16 cellular contexts compared by ENCODE assay signal in the genomic region with DNA sequence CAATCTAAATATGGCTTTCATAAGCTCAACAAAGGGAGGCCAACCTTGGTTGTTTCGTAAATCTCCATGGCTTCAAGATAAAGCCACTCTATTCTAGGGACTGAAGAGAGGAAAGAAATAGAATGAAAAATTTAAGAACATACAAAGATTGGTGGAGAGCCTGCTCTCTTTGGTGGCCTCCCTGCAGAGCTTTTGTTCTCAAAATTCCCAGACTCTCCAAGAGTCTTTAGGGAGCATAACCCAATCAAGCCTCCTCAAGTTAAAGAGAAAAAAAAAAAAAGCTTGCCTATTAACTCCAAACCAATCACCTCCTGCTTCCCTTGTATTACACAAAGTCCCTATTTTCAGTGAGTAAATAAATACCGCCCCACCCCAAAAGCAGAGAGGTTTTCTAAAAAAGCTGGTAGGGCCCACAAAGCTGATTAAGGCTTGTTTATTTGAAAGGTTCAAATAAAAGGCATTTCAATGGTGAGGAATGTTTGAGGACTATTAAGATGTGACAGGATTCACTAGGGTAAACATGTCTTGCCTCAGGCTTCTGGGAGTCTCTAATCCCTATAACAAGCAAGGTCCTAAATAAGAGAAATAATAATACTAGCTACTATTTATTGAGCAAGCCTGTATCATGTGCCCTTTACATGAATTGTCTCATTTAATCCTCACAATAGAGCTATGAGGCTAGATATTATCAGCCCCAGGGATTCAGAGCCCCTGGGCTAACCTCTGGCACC.
"Had no signal": no experiment of that assay in that cellular context is flagged by ENCODE, and none has a peak within 500 bp of the region (broad histone marks: within the 10 kb centered on the region; RNA-seq: fewer than 3 reads in every experiment).

No MANE protein-coding gene starts in this region.

- DNase-seq: activated CD4-positive, alpha-beta memory T cell treated with anti-CD3 and anti-CD28 coated beads for 36 hours; activated CD4-positive, alpha-beta T cell treated with anti-CD3 and anti-CD28 coated beads for 1 hour; activated gamma-delta T cell; activated T-cell treated with anti-CD3 and anti-CD28 coated beads, Interleukin-2, amount 50 U/mL, for 48 hours; amygdala; dermis blood vessel endothelial cell; hippocampal formation; left colon; mammary epithelial cell; ovary; stimulated activated CD4-positive, alpha-beta T cell treated with anti-CD3 and anti-CD28 coated beads, Interleukin-12 subunit alpha, Interleukin-12 subunit beta, amount 100 ng/mL, for 4 hours; stimulated activated naive CD8-positive, alpha-beta T cell treated with anti-CD3 and anti-CD28 coated beads, Interleukin-15, amount 100 ng/mL, for 72 hours had no signal

- H3K36me3 ChIP-seq: ovary, thoracic aorta had no signal

- H3K4me3 Mint-ChIP-seq: activated CD4-positive, alpha-beta memory T cell treated with anti-CD3 and anti-CD28 coated beads for 36 hours; activated naive CD8-positive, alpha-beta T cell; brain; stimulated activated naive CD8-positive, alpha-beta T cell treated with anti-CD3 and anti-CD28 coated beads, Interleukin-15, amount 100 ng/mL, for 72 hours; T-helper 2 cell treated with Interferon-gamma antibody and Interleukin-4, amounts not matched to agents 5 μg/mL and 100 μg/mL, for 36 hours had no signal

- ATAC-seq: left colon; stimulated activated naive CD8-positive, alpha-beta T cell treated with anti-CD3 and anti-CD28 coated beads, Interleukin-15, amount 100 ng/mL, for 72 hours had no signal

- H3K9me3 Mint-ChIP-seq: brain; stimulated activated naive CD8-positive, alpha-beta T cell treated with anti-CD3 and anti-CD28 coated beads, Interleukin-15, amount 100 ng/mL, for 72 hours had no signal

- H3K4me3 ChIP-seq: ovary, thoracic aorta had no signal

- H3K27me3 Mint-ChIP-seq: activated CD4-positive, alpha-beta memory T cell treated with anti-CD3 and anti-CD28 coated beads for 36 hours; activated naive CD8-positive, alpha-beta T cell; brain; stimulated activated naive CD8-positive, alpha-beta T cell treated with anti-CD3 and anti-CD28 coated beads, Interleukin-15, amount 100 ng/mL, for 72 hours had no signal

- H3K27me3 ChIP-seq: ovary had no signal

- H3K27ac ChIP-seq: ovary, thoracic aorta had no signal

- H3K36me3 Mint-ChIP-seq: activated CD4-positive, alpha-beta memory T cell treated with anti-CD3 and anti-CD28 coated beads for 36 hours had no signal

- H3K9me3 ChIP-seq: ovary, thoracic aorta had no signal

- H3K4me1 Mint-ChIP-seq: stimulated activated naive CD8-positive, alpha-beta T cell treated with anti-CD3 and anti-CD28 coated beads, Interleukin-15, amount 100 ng/mL, for 72 hours had no signal

- H3K27ac Mint-ChIP-seq: activated CD4-positive, alpha-beta memory T cell treated with anti-CD3 and anti-CD28 coated beads for 36 hours; activated naive CD8-positive, alpha-beta T cell; stimulated activated naive CD8-positive, alpha-beta T cell treated with anti-CD3 and anti-CD28 coated beads, Interleukin-15, amount 100 ng/mL, for 72 hours; T-helper 2 cell treated with Interferon-gamma antibody and Interleukin-4, amounts not matched to agents 5 μg/mL and 100 μg/mL, for 36 hours had no signal
